Comparison of ENCODE assay signal across 9 cellular contexts in the genomic region with DNA sequence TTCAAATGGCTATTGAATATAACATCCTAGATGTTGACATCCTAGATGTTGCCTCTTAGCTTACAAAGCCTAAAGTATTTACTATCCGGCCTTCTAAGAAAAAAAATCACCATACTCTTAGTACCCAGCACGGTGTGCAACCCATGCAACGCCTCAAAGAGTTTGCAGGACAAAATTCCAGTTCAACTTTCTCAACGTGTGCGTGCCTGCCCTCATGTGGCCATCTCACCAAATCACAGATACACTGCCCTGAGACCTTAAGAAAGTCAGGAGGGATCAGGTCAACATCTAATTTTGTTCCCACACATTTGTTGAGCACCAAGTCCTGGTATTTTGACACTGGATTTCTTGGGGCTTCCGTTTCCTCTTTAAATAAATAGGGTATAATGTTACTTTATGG.
DNase-seq lines count a peak whose midpoint lies in the region; ATAC-seq, FAIRE-seq and TF ChIP-seq lines count a peak whose summit lies in the region.
"Had no signal": no experiment of that assay in that cellular context is flagged by ENCODE, and none has a peak within 500 bp of the region (broad histone marks: within the 10 kb centered on the region; RNA-seq: fewer than 3 reads in every experiment).

No MANE protein-coding gene starts in this region.

- no peak overlapping the region for H2BK12ac ChIP-seq in H1 (ENCODE audit: low read depth, low read length)

- ATAC-seq in activated CD4-positive, alpha-beta T cell treated with anti-CD3 and anti-CD28 coated beads for 36 hours, result no peak
- ATAC-seq in GM18502 (IDR thresholded peaks at IDR 0.05; ENCODE audit: poor library complexity, unreplicated experiment), result no peak

- peaks cover 13 to 59% (median 43%) of the 10 kb centered on the region in 4 experiments; a peak in 7 of 8 replicates for H3K36me3 ChIP-seq in H1 (ENCODE audit: control insufficient read depth in 2 of 4, insufficient read depth in 4 of 4, low read length in 3 of 4)
- no peaks in the 10 kb centered on the region for H3K36me3 ChIP-seq in small intestine (ENCODE audit: control insufficient read depth in 2 of 2, insufficient read depth in 2 of 2, low read length in 2 of 2)

- peaks cover 4 to 35% of the 10 kb centered on the region in 2 experiments for H4K20me1 ChIP-seq in H1 (replicated peaks in 1 of 2; ENCODE audit: control insufficient read depth in 1 of 2, insufficient read depth in 2 of 2, low read length in 2 of 2)

- peaks cover 9% of the 10 kb centered on the region for H3K79me1 ChIP-seq in H1 (ENCODE audit: low read depth, low read length)

- peak in 2 of 3 experiments; percentile 62 to 71; a peak in 3 of 4 replicates for TF ChIP-seq CTCF in H1 (IDR thresholded peaks at IDR 0.05; ENCODE audit: control extremely low read depth in 1 of 3, insufficient read depth in 1 of 3, low read depth in 1 of 3, low read length in 3 of 3)

- no peak overlapping the region for H2AFZ ChIP-seq in H1 (ENCODE audit: low read length)

- H3K14ac ChIP-seq in H1 (ENCODE audit: insufficient read length), result no peak overlapping the region

- no peaks in the 10 kb centered on the region for H3K4me1 ChIP-seq in H1 (replicated peaks in 1 of 4; ENCODE audit: control insufficient read depth in 3 of 4, insufficient read depth in 4 of 4, low read length in 3 of 4)
- no peaks in the 10 kb centered on the region for H3K4me1 ChIP-seq in small intestine (ENCODE audit: control insufficient read depth in 2 of 2, insufficient read depth in 1 of 2, low read depth in 1 of 2, low read length in 1 of 2)

- H2BK5ac ChIP-seq in H1 (ENCODE audit: low read depth, low read length), result no peak overlapping the region

- H3K27ac ChIP-seq in H1 (ENCODE audit: low read depth, low read length) (no peak overlapping the region), small intestine (ENCODE audit: low read depth in 1 of 2, low read length in 1 of 2) (no peak overlapping the region)

- no peaks in the 10 kb centered on the region for H3K9me3 Mint-ChIP-seq in activated CD4-positive, alpha-beta T cell treated with anti-CD3 and anti-CD28 coated beads for 36 hours (ENCODE audit: low read depth)
- H3K9me3 Mint-ChIP-seq: activated naive CD4-positive, alpha-beta T cell treated with anti-CD3 and anti-CD28 coated beads, Interleukin-2, amount 50 U/mL, for 24 hours had no signal

- no peak overlapping the region for H2AK5ac ChIP-seq in H1 (ENCODE audit: low read depth, low read length)

- no peak overlapping the region for H3K4ac ChIP-seq in H1 (replicated peaks; ENCODE audit: insufficient read length, low read depth, low read length)

- no peak overlapping the region for H2BK15ac ChIP-seq in H1 (ENCODE audit: low read length)

- no peak overlapping the region for H2BK20ac ChIP-seq in H1 (ENCODE audit: low read length)

- 75% methylated on average over 6 of the region's 6 CpGs; no CpG with 5 or more reads in 1 of the 2 experiments for WGBS in H1 (ENCODE audit: extremely low coverage in 1 of 2, insufficient coverage in 1 of 2, insufficient read length in 1 of 2, insufficient replicate concordance in 2 of 2, low coverage in 1 of 2, low lambda C conversion rate in 2 of 2, missing lambda C conversion rate in 1 of 2), 2 experiments
- 60 to 71% (median 62%) methylated on average over 6 of the region's 6 CpGs for WGBS in small intestine, 3 donors

- no peak overlapping the region for H3K23ac ChIP-seq in H1 (ENCODE audit: insufficient read length)

- intact Hi-C loops in activated CD4-positive, alpha-beta T cell treated with anti-CD3 and anti-CD28 coated beads for 36 hours (cut with DNase I, micrococcal nuclease), result no loop called here

- H3K79me2 ChIP-seq in H1 (ENCODE audit: control insufficient read depth in 1 of 2, insufficient read depth in 2 of 2, low read length in 2 of 2), result no peaks in the 10 kb centered on the region

- no peaks in the 10 kb centered on the region for H3K27me3 Mint-ChIP-seq in activated CD4-positive, alpha-beta T cell treated with anti-CD3 and anti-CD28 coated beads for 36 hours

- no peaks in the 10 kb centered on the region for H3K36me3 Mint-ChIP-seq in activated CD4-positive, alpha-beta T cell treated with anti-CD3 and anti-CD28 coated beads for 36 hours (ENCODE audit: low read depth)
- H3K36me3 Mint-ChIP-seq: activated naive CD4-positive, alpha-beta T cell treated with anti-CD3 and anti-CD28 coated beads, Interleukin-2, amount 50 U/mL, for 24 hours had no signal

- no peak for TF ChIP-seq POLR2A in H1 (IDR thresholded peaks at IDR 0.05; ENCODE audit: control extremely low read depth in 1 of 2, low read depth in 2 of 2, low read length in 2 of 2)

- H2BK120ac ChIP-seq in H1 (replicated peaks; ENCODE audit: low read depth, low read length), result no peak overlapping the region

- H4K91ac ChIP-seq in H1 (replicated peaks; ENCODE audit: insufficient read length, low read length), result no peak overlapping the region

- FAIRE-seq in H1 (lab: Jason Lieb, UNC) (peak; percentile 73), small intestine (lab: Jason Lieb, UNC) (no peak)

- H3K4me3 Mint-ChIP-seq in activated CD4-positive, alpha-beta T cell treated with anti-CD3 and anti-CD28 coated beads for 36 hours, result no peak overlapping the region
- H3K4me3 Mint-ChIP-seq: activated naive CD4-positive, alpha-beta T cell treated with anti-CD3 and anti-CD28 coated beads, Interleukin-2, amount 50 U/mL, for 24 hours had no signal

- POLR2A ChIA-PET in activated CD4-positive, alpha-beta T cell treated with anti-CD3 and anti-CD28 coated beads for 36 hours (lab: Charles Lee), result no interaction called here
- POLR2A ChIA-PET in H1 (lab: Charles Lee; ENCODE audit: partially characterized antibody), result no interaction called here

- no peak overlapping the region for H4K5ac ChIP-seq in H1 (ENCODE audit: insufficient read length, low read depth, low read length)

- H4K8ac ChIP-seq in H1 (ENCODE audit: extremely low read depth, insufficient read depth, low read length), result no peak overlapping the region

- H3K4me2 ChIP-seq in H1 (ENCODE audit: insufficient read depth in 1 of 2, low read depth in 2 of 2, low read length in 2 of 2), result no peak overlapping the region

- no peaks in the 10 kb centered on the region for H3K9me3 ChIP-seq in H1 (ENCODE audit: insufficient read depth in 2 of 2, low read depth in 1 of 2, low read length in 1 of 2)
- H3K9me3 ChIP-seq in small intestine (ENCODE audit: control insufficient read depth, low read depth), result no peaks in the 10 kb centered on the region

- no peak overlapping the region for H3K56ac ChIP-seq in H1 (replicated peaks; ENCODE audit: insufficient read length, low read depth, low read length)

- peaks cover 1% of the 10 kb centered on the region; the same call in 1 of the 2 replicates for H3K23me2 ChIP-seq in H1 (ENCODE audit: low read depth, low read length)

- DNase-seq in activated CD4-positive, alpha-beta T cell treated with anti-CD3 and anti-CD28 coated beads for 36 hours, result peak; percentile 31
- no peak for DNase-seq in activated CD4-positive, alpha-beta T cell treated with anti-CD3 and anti-CD28 coated beads for 1 hour
- DNase-seq in NAMALWA (ENCODE audit: low spot score) (peak; percentile 32), H1 (ENCODE audit: low read depth in 1 of 2, low spot score in 2 of 2) (no peak), small intestine (peak; percentile 13), NCI-H1930 (lab: John Stamatoyannopoulos, UW) (no peak)
- no peak for DNase-seq in activated naive CD4-positive, alpha-beta T cell (lab: John Stamatoyannopoulos, UW)

- H3K27me3 ChIP-seq in H1 (replicated peaks in 1 of 4; ENCODE audit: control insufficient read depth in 3 of 4, extremely low read depth in 1 of 4, insufficient read depth in 3 of 4, low read length in 3 of 4), result no peaks in the 10 kb centered on the region; a peak in 1 of 7 replicates
- H3K27me3 ChIP-seq in small intestine (ENCODE audit: control insufficient read depth in 2 of 2, insufficient read depth in 2 of 2, low read length in 2 of 2), result no peaks in the 10 kb centered on the region

- CTCF ChIA-PET in activated CD4-positive, alpha-beta T cell treated with anti-CD3 and anti-CD28 coated beads for 36 hours (lab: Charles Lee), result no interaction called here
- CTCF ChIA-PET in H1 (lab: Charles Lee; ENCODE audit: partially characterized antibody), result interaction anchor here (0.8 to 7.1 kb wide), 16 partner anchors 11 to 883 kb away, joined by 3 to 110 read pairs (median 4); no protein-coding TSS in a partner anchor

- no peak overlapping the region for H3K27ac Mint-ChIP-seq in activated CD4-positive, alpha-beta T cell treated with anti-CD3 and anti-CD28 coated beads for 36 hours
- H3K27ac Mint-ChIP-seq: activated naive CD4-positive, alpha-beta T cell treated with anti-CD3 and anti-CD28 coated beads, Interleukin-2, amount 50 U/mL, for 24 hours had no signal

- TF ChIP-seq EP300 in H1 (IDR thresholded peaks at IDR 0.05; ENCODE audit: borderline replicate concordance in 1 of 2, low read depth in 2 of 2, low read length in 2 of 2), result no peak

- H3K4me3 ChIP-seq in H1 (ENCODE audit: extremely low read depth in 1 of 4, insufficient read depth in 2 of 4, low read depth in 3 of 4, low read length in 4 of 4) (no peak overlapping the region), small intestine (ENCODE audit: low read depth in 1 of 2, low read length in 2 of 2) (no peak overlapping the region)

- no peak overlapping the region for H3K9ac ChIP-seq in H1 (replicated peaks in 1 of 4; ENCODE audit: extremely low read depth in 1 of 4, low read depth in 3 of 4, low read length in 3 of 4)

- peak; percentile 55 to 57 for TF ChIP-seq RAD21 in H1 (IDR thresholded peaks at IDR 0.05 in 1 of 2, conservative IDR thresholded peaks at IDR 0.05 in 1 of 2; ENCODE audit: low read depth in 2 of 2, low read length in 2 of 2)

- peaks cover 8% of the 10 kb centered on the region for H3K4me1 Mint-ChIP-seq in activated CD4-positive, alpha-beta T cell treated with anti-CD3 and anti-CD28 coated beads for 36 hours
- H3K4me1 Mint-ChIP-seq: activated naive CD4-positive, alpha-beta T cell treated with anti-CD3 and anti-CD28 coated beads, Interleukin-2, amount 50 U/mL, for 24 hours had no signal

- H3K18ac ChIP-seq in H1 (ENCODE audit: extremely low read depth, low read length), result no peak overlapping the region

TF ChIP-seq in H1, 55 proteins besides CTCF, POLR2A, EP300 and RAD21:
- TF ChIP-seq RXRA (IDR thresholded peaks at IDR 0.05; ENCODE audit: insufficient read depth, low read depth, low read length) (no peak), SIRT6 (IDR thresholded peaks at IDR 0.05; ENCODE audit: low read length) (no peak)

Comparison
In these comparisons a context has a peak if more than half of its experiments do, and no peak if none do; other contexts are left out.
1. DNase-seq: peak in activated CD4-positive, alpha-beta T cell treated with anti-CD3 and anti-CD28 coated beads for 36 hours (single experiment), NAMALWA (single experiment) and small intestine (single experiment); none in activated CD4-positive, alpha-beta T cell treated with anti-CD3 and anti-CD28 coated beads for 1 hour (single experiment), H1 (0 of 2), NCI-H1930 (0 of 2) and activated naive CD4-positive, alpha-beta T cell (0 of 4).